Comparison of ENCODE assay signal across 13 cellular contexts in genomic region chr5:95864944-95865504, GRCh38. TPM values are rescaled to one million over a fixed set of nuclear protein-coding genes. Genes with fewer than 3 reads are reported as not detected.
DNase-seq lines count a peak whose midpoint lies in the region; ATAC-seq, FAIRE-seq and TF ChIP-seq lines count a peak whose summit lies in the region.
"Had no signal": no experiment of that assay in that cellular context is flagged by ENCODE, and none has a peak within 500 bp of the region (broad histone marks: within the 10 kb centered on the region; RNA-seq: fewer than 3 reads in every experiment).

No MANE protein-coding gene starts in this region.

- H4K20me1 ChIP-seq in HepG2 (ENCODE audit: insufficient read depth, low read length), result no peaks in the 10 kb centered on the region

- H3K27me3 ChIP-seq in HepG2 (ENCODE audit: control insufficient read depth in 1 of 2, insufficient read depth in 2 of 2, low read length in 2 of 2), result no peaks in the 10 kb centered on the region

- intact Hi-C loops in HepG2 (cut with micrococcal nuclease; ENCODE audit: unreplicated experiment), result loop anchor here (1.0 to 5.0 kb wide), 4 partner anchors 14 to 432 kb away; no protein-coding TSS in a partner anchor

- TF ChIP-seq CTCF in WTC11 (IDR thresholded peaks at IDR 0.05), result no peak
- no peak for TF ChIP-seq CTCF in HepG2 (CRISPR knock-in tag; IDR thresholded peaks at IDR 0.05)

- TF ChIP-seq RAD21 in HepG2 (CRISPR knock-in tag; IDR thresholded peaks at IDR 0.05), result no peak

- no peak overlapping the region for H3K4me3 Mint-ChIP-seq in WTC11

- peak; percentile 48 to 89; a peak in 2 of 4 replicates for TF ChIP-seq EP300 in HepG2 (IDR thresholded peaks at IDR 0.05; ENCODE audit: low read depth in 2 of 2, low read length in 2 of 2)
- peak; percentile 81 for TF ChIP-seq EP300 in HepG2 (CRISPR knock-in tag; IDR thresholded peaks at IDR 0.05; ENCODE audit: borderline replicate concordance)

- CTCF ChIA-PET in WTC11 (lab: Charles Lee) (no interaction called here), HepG2 (lab: Yijun Ruan, JAX; ENCODE audit: low intra/inter-chr PET ratio, low total read pairs) (no interaction called here)

- H3K36me3 ChIP-seq in HepG2 (replicated peaks in 1 of 2; ENCODE audit: control insufficient read depth in 1 of 2, insufficient read depth in 2 of 2, low read length in 2 of 2), result no peaks in the 10 kb centered on the region

- no peaks in the 10 kb centered on the region for H3K9me3 ChIP-seq in HepG2 (ENCODE audit: low read length)

- no peak overlapping the region for H3K27ac Mint-ChIP-seq in WTC11

- ATAC-seq in WTC11 (no peak), HepG2 (peak; percentile 91), HG03139 (IDR thresholded peaks at IDR 0.05; ENCODE audit: unreplicated experiment) (no peak)

- H2AFZ ChIP-seq in HepG2 (ENCODE audit: low read length), result no peak overlapping the region

- FAIRE-seq in HepG2 (lab: Jason Lieb, UNC), result peak; percentile 100
- FAIRE-seq: D721Med, islet of Langerhans had no signal

- peaks cover 10% of the 10 kb centered on the region for H3K9me3 Mint-ChIP-seq in WTC11

- peak overlapping the region in 2 of 3 experiments; percentile 32 to 41; a peak in 3 of 6 replicates for H3K4me3 ChIP-seq in HepG2 (replicated peaks in 1 of 3; ENCODE audit: insufficient read depth in 1 of 3, low read depth in 2 of 3, low read length in 3 of 3)
- H3K4me3 ChIP-seq: coronary artery had no signal

- POLR2A ChIA-PET in WTC11 (lab: Charles Lee) (no interaction called here), HepG2 (lab: Yijun Ruan, JAX) (interaction anchor here (0.8 to 7.9 kb wide), 21 partner anchors 8 to 943 kb away, joined by 3 to 128 read pairs (median 5); partner anchors contain the start of genes ERAP1, GLRX, RFESD and RHOBTB3)

- WGBS in HepG2 (ENCODE audit: low lambda C conversion rate), result 0% methylated on average over 6 of the region's 6 CpGs

- H3K4me1 ChIP-seq in HepG2 (ENCODE audit: insufficient read depth, low read length), result peaks cover 72% of the 10 kb centered on the region

- TF ChIP-seq POLR2A in HepG2 (IDR thresholded peaks at IDR 0.05; ENCODE audit: insufficient read depth in 1 of 2, low read depth in 2 of 2, low read length in 2 of 2), result peak; percentile 54 to 73; a peak in 3 of 4 replicates

- H3K4me1 Mint-ChIP-seq in WTC11, result peaks cover 13% of the 10 kb centered on the region

- in situ Hi-C loops in HepG2 (cut with HindIII; ENCODE audit: extremely low pct_ligation_motif_present, low pct_unique_long_range_greater_than_20kb), result loop anchor here (5.0 kb wide), 1 partner anchor 252 kb away; no protein-coding TSS in a partner anchor

- DNase-seq in HT-29 (ENCODE audit: low spot score), result peak; percentile 88
- no peak for DNase-seq in WTC11 (ENCODE audit: low spot score)
- DNase-seq in HepG2 (ENCODE audit: low spot score), result peak; percentile 99
- DNase-seq in substantia nigra (lab: John Stamatoyannopoulos, UW), result peak in 2 of 49 donors; percentile 6 to 18
- DNase-seq in occipital lobe (lab: John Stamatoyannopoulos, UW), result no peak
- DNase-seq in T1000 (lab: John Stamatoyannopoulos, UW), result no peak
- DNase-seq: naive B cell; right cardiac atrium; stimulated activated naive CD4-positive, alpha-beta T cell had no signal

- H3K4me2 ChIP-seq in HepG2 (ENCODE audit: low read depth, low read length), result peak overlapping the region; percentile 90

- no peaks in the 10 kb centered on the region for H3K27me3 Mint-ChIP-seq in WTC11 (ENCODE audit: low read depth)

- H3K79me2 ChIP-seq in HepG2 (ENCODE audit: insufficient read depth, low read length), result peaks cover 12% of the 10 kb centered on the region

- H3K27ac ChIP-seq in HepG2 (ENCODE audit: extremely low read length, insufficient read depth, low read length) (peak overlapping the region; percentile 98), substantia nigra (ENCODE audit: low read depth, low read length, poor library complexity, severe bottlenecking) (peak overlapping the region; percentile 32)

- BruUV-seq in HepG2 (replicated peaks; lab: Mats Ljungman, UMichigan), result no TSS peak

- H3K9ac ChIP-seq in HepG2 (ENCODE audit: insufficient read depth, low read depth, low read length), result peak overlapping the region; percentile 89

- no peaks in the 10 kb centered on the region for H3K36me3 Mint-ChIP-seq in WTC11
- H3K36me3 Mint-ChIP-seq: naive B cell had no signal

TF ChIP-seq in WTC11, 78 proteins besides CTCF, POLR2A, EP300 and RAD21:
- TF ChIP-seq PRRX2 (CRISPR knock-in tag; IDR thresholded peaks at IDR 0.05) (no peak), NFATC4 (CRISPR knock-in tag; IDR thresholded peaks at IDR 0.05) (no peak), GABPB1 (CRISPR knock-in tag; IDR thresholded peaks at IDR 0.05) (peak; percentile 47; the same call in 1 of the 2 replicates), ZNF425 (CRISPR knock-in tag; conservative IDR thresholded peaks at IDR 0.05) (no peak), ATF3 (CRISPR knock-in tag; conservative IDR thresholded peaks at IDR 0.05) (no peak)

TF ChIP-seq in HepG2, 621 proteins besides CTCF, POLR2A, EP300 and RAD21 (continues in another document):
- TF ChIP-seq KDM1A (CRISPR knock-in tag; IDR thresholded peaks at IDR 0.05) (no peak), NCOA2 (CRISPR knock-in tag; IDR thresholded peaks at IDR 0.05) (peak; percentile 84), ZNF879 (CRISPR knock-in tag; IDR thresholded peaks at IDR 0.05) (no peak), SALL1 (CRISPR knock-in tag; IDR thresholded peaks at IDR 0.05) (peak; percentile 99), SRSF4 (IDR thresholded peaks at IDR 0.05; ENCODE audit: low read depth, low read length, poor library complexity, severe bottlenecking) (no peak), SNAPC4 (CRISPR knock-in tag; IDR thresholded peaks at IDR 0.05) (no peak)

RNA-seq across cellular contexts. Expression of gene GLRX, which starts 42.5 kb away (rescaled TPM):
- 6.5 and 7.0 TPM in 2 replicates for total RNA-seq in HT-29 (2014; rRNA removed; shearing (Covaris generic))
- 15.9 to 21.0 TPM (median 19.2 TPM) in 3 replicates for total RNA-seq in WTC11 (2021)
- total RNA-seq in HepG2 (2016; rRNA removed; fragmentation: Illumina TruSeq; extraction: Trizol), result 63.8 and 71.9 TPM in 2 replicates
- total RNA-seq in HepG2 (2016; cell fraction: cytosol; rRNA removed; fragmentation: Illumina TruSeq; extraction: Trizol; ENCODE audit: low read depth), result 27.6 and 30.6 TPM in 2 replicates
- total RNA-seq in HepG2 (2016; cell fraction: insoluble cytoplasmic fraction; rRNA removed; fragmentation: Illumina TruSeq; extraction: Trizol), result 64.8 and 79.1 TPM in 2 replicates
- total RNA-seq in HepG2 (2016; cell fraction: membrane; rRNA removed; fragmentation: Illumina TruSeq; extraction: Trizol), result 27.3 and 28.0 TPM in 2 replicates
- 27.2 and 28.1 TPM in 2 replicates for total RNA-seq in HepG2 (2016; cell fraction: nucleus; rRNA removed; fragmentation: Illumina TruSeq; extraction: Trizol)
- 499 and 615 TPM in 2 replicates for polyA plus RNA-seq in HepG2 (2011; rRNA removed)
- 393 and 503 TPM in 2 replicates for polyA plus RNA-seq in HepG2 (2011; cell fraction: cytosol; rRNA removed)
- 87.8 and 90.3 TPM in 2 replicates for polyA plus RNA-seq in HepG2 (2011; cell fraction: nucleus; rRNA removed)
- polyA plus RNA-seq in HepG2 (2012), result 244 and 269 TPM in 2 replicates
- polyA plus RNA-seq in HepG2 (2016; cell fraction: cytosol; fragmentation: Illumina TruSeq; extraction: Trizol; ENCODE audit: low read depth), result 25.5 and 30.2 TPM in 2 replicates
- polyA plus RNA-seq in HepG2 (2016; cell fraction: insoluble cytoplasmic fraction; fragmentation: Illumina TruSeq; extraction: Trizol; ENCODE audit: low read depth), result 107 and 117 TPM in 2 replicates
- polyA plus RNA-seq in HepG2 (2016; cell fraction: membrane; fragmentation: Illumina TruSeq; extraction: Trizol; ENCODE audit: low read depth), result 23.9 and 28.1 TPM in 2 replicates
- polyA plus RNA-seq in HepG2 (2016; cell fraction: nucleus; fragmentation: Illumina TruSeq; extraction: Trizol; ENCODE audit: insufficient read depth, low read depth), result 59.6 and 62.5 TPM in 2 replicates
- 44.3 and 186 TPM in 2 replicates for polyA minus RNA-seq in HepG2 (2011; rRNA and poly(A)+ RNA removed; ENCODE audit: low replicate concordance)
- 49.7 and 65.5 TPM in 2 replicates for polyA minus RNA-seq in HepG2 (2011; cell fraction: cytosol; rRNA and poly(A)+ RNA removed)
- 62.3 and 93.9 TPM in 2 replicates for polyA minus RNA-seq in HepG2 (2011; cell fraction: nucleus; rRNA and poly(A)+ RNA removed)
- total RNA-seq in occipital lobe, result 9.8 TPM

Comparison
In these comparisons a context has a peak if more than half of its experiments do, and no peak if none do; other contexts are left out.
1. DNase-seq: peak in HT-29 (single experiment) and HepG2 (single experiment); none in WTC11 (single experiment), occipital lobe (single experiment) and T1000 (single experiment).